Comparison of ENCODE assay signal across 8 cellular contexts in genomic region chr1:1115830-1116700, GRCh38. TPM values are rescaled to one million over a fixed set of nuclear protein-coding genes. Genes with fewer than 3 reads are reported as not detected.
DNase-seq lines count a peak whose midpoint lies in the region; ATAC-seq and TF ChIP-seq lines count a peak whose summit lies in the region.

C1orf159 (minus strand) TSS chr1:1116089; CDS start chr1:1091543, 24,546 bp downstream.

- H3K4me1 Mint-ChIP-seq in T-helper 17 cell, result peaks cover 11% of the 10 kb centered on the region
- H3K4me1 Mint-ChIP-seq in progenitor cell of endocrine pancreas (ENCODE audit: low read depth), result peaks cover 6% of the 10 kb centered on the region

- peak within 1 kb of the TSS; percentile 88 for H3K27ac ChIP-seq in urinary bladder (ENCODE audit: low read depth)

- ATAC-seq in HG02884 (IDR thresholded peaks at IDR 0.05; ENCODE audit: unreplicated experiment) (peak; percentile 87), T-helper 17 cell (peak; percentile 93), left ventricle myocardium superior (peak; percentile 99)

- no peaks in the 10 kb centered on the region for H3K4me1 ChIP-seq in urinary bladder (ENCODE audit: insufficient read depth)

- H3K27me3 Mint-ChIP-seq in T-helper 17 cell (no peaks in the 10 kb centered on the region), progenitor cell of endocrine pancreas (peaks cover 23% of the 10 kb centered on the region)

- TF ChIP-seq CTCF in GM13977 (IDR thresholded peaks at IDR 0.05; ENCODE audit: extremely low read depth, insufficient read depth, missing control alignments) (no peak), progenitor cell of endocrine pancreas (IDR thresholded peaks at IDR 0.05; ENCODE audit: unreplicated experiment) (no peak)

- intact Hi-C loops in left ventricle myocardium superior (cut with micrococcal nuclease), result no loop called here

- no peak within 1 kb of the TSS for H3K27ac Mint-ChIP-seq in T-helper 17 cell
- H3K27ac Mint-ChIP-seq in progenitor cell of endocrine pancreas, result no peak within 1 kb of the TSS

- WGBS in urinary bladder, result under 1% methylated on average over 124 of the region's 124 CpGs

- H3K9me3 Mint-ChIP-seq in progenitor cell of endocrine pancreas (ENCODE audit: low read depth), result peaks cover 5% of the 10 kb centered on the region

- in situ Hi-C loops in GM13977 (cut with MboI; ENCODE audit: low pct_unique_long_range_greater_than_20kb, low sequenced_read_pairs, unreplicated experiment), result no loop called here

- H3K36me3 ChIP-seq in urinary bladder (ENCODE audit: insufficient read depth), result no peaks in the 10 kb centered on the region

- peak within 1 kb of the TSS; percentile 91 for H3K4me3 ChIP-seq in urinary bladder (ENCODE audit: low read depth, low read length)

- peak; percentile 100 for DNase-seq in GM13977 (ENCODE audit: low spot score)
- peak; percentile 93 for DNase-seq in NCI-H1694 (lab: John Stamatoyannopoulos, UW)
- peak; percentile 97 to 99 (median 97) for DNase-seq in T-helper 17 cell
- peak; percentile 57 to 100 (median 98) for DNase-seq in amygdala (lab: John Stamatoyannopoulos, UW)
- peak; percentile 100 for DNase-seq in left ventricle myocardium superior
- peak; percentile 98 for DNase-seq in progenitor cell of endocrine pancreas (ENCODE audit: low spot score, unreplicated experiment)

- peak within 1 kb of the TSS; percentile 92 for H3K4me3 Mint-ChIP-seq in T-helper 17 cell
- peak within 1 kb of the TSS; percentile 77 for H3K4me3 Mint-ChIP-seq in progenitor cell of endocrine pancreas (ENCODE audit: low read depth)

- H3K9me3 ChIP-seq in T-helper 17 cell (ENCODE audit: control insufficient read depth, low read length, poor library complexity, severe bottlenecking), result no peaks in the 10 kb centered on the region

- H3K36me3 Mint-ChIP-seq in T-helper 17 cell (ENCODE audit: low read depth) (peaks cover 3% of the 10 kb centered on the region), progenitor cell of endocrine pancreas (ENCODE audit: insufficient read depth) (peaks cover 16% of the 10 kb centered on the region)

RNA-seq across cellular contexts. Expression of gene C1orf159, which starts in this region (rescaled TPM):
- 10 to 100 TPM; 13.4 to 17.1 TPM for total RNA-seq in T-helper 17 cell
- 4.0 TPM for total RNA-seq in left ventricle myocardium superior
- total RNA-seq in progenitor cell of endocrine pancreas, result 21.3 and 23.2 TPM in 2 replicates
- total RNA-seq in urinary bladder, result 7.1 TPM
- polyA plus RNA-seq in urinary bladder, result 12.6 TPM

Comparison
In these comparisons a context has a peak if more than half of its experiments do, and no peak if none do; other contexts are left out.
1. Peak in every context shown above with its lines: DNase-seq, ATAC-seq, H3K4me3 ChIP-seq and H3K27ac ChIP-seq.